Comparison of ENCODE assay signal across 19 cellular contexts in the genomic region with DNA sequence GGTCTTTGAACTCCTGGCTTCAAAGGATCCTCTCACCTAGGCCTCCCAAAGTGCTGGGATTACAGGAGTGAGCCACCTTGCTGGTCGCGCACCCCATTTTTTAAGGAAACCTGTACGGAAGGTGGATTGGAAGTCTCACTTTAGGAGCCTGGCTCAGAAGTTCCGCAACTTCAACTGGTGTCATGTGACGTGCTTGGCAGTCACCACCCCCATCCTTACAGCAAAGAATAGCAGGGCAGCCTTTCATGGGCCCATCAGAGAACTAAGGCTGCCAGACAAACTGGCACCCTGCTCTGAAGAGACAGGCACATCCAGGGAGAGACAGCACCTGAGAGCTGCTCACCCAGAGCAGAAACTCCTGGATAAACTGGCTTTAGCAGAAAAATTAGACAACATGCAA. TPM values are rescaled to one million over a fixed set of nuclear protein-coding genes. Genes with fewer than 3 reads are reported as not detected.
A peak's percentile ranks its signal among the peaks of the same experiment; 100 is the strongest.
DNase-seq lines count a peak whose midpoint lies in the region; ATAC-seq and TF ChIP-seq lines count a peak whose summit lies in the region.
"Had no signal": no experiment of that assay in that cellular context is flagged by ENCODE, and none has a peak within 500 bp of the region (broad histone marks: within the 10 kb centered on the region; RNA-seq: fewer than 3 reads in every experiment).

No MANE protein-coding gene starts in this region.

- no peak overlapping the region for H3K4me3 Mint-ChIP-seq in endodermal cell
- H3K4me3 Mint-ChIP-seq: HFFc6; mesothelial cell of epicardium; T-helper 2 cell treated with Interferon-gamma antibody and Interleukin-4, amounts not matched to agents 5 μg/mL and 100 μg/mL, for 36 hours had no signal

- no peaks in the 10 kb centered on the region for H3K9me2 ChIP-seq in OCI-LY7 (ENCODE audit: insufficient read depth, low read length)

- H3K36me3 Mint-ChIP-seq in endodermal cell (ENCODE audit: low read depth), result peaks cover under 1% of the 10 kb centered on the region
- H3K36me3 Mint-ChIP-seq: mesothelial cell of epicardium had no signal

- H3K36me3 ChIP-seq in endodermal cell (ENCODE audit: control insufficient read depth, insufficient read depth, low read length), result no peaks in the 10 kb centered on the region
- H3K36me3 ChIP-seq in OCI-LY7 (ENCODE audit: insufficient read depth, low read length), result no peaks in the 10 kb centered on the region
- H3K36me3 ChIP-seq: ascending aorta, heart left ventricle, SJCRH30 had no signal

- 90 to 95% methylated on average over 5 of the region's 5 CpGs for WGBS in endodermal cell (ENCODE audit: insufficient coverage in 1 of 2, insufficient read length in 1 of 2), 2 experiments

- TF ChIP-seq CTCF in 22Rv1 (IDR thresholded peaks at IDR 0.05), result no peak
- no peak for TF ChIP-seq CTCF in endodermal cell (conservative IDR thresholded peaks at IDR 0.05)
- no peak for TF ChIP-seq CTCF in omental fat pad (IDR thresholded peaks at IDR 0.05)
- TF ChIP-seq CTCF in OCI-LY7 (conservative IDR thresholded peaks at IDR 0.05; ENCODE audit: low read length), result no peak

- no TSS peak for BruUV-seq in OCI-LY7 (replicated peaks; lab: Mats Ljungman, UMichigan)

- no peaks in the 10 kb centered on the region for H3K9me3 ChIP-seq in endodermal cell (ENCODE audit: control insufficient read depth, low read length)
- H3K9me3 ChIP-seq in OCI-LY7 (ENCODE audit: low read length), result no peaks in the 10 kb centered on the region
- H3K9me3 ChIP-seq: ascending aorta, heart left ventricle, SJCRH30 had no signal

- no peak overlapping the region for H3K9ac ChIP-seq in endodermal cell (ENCODE audit: extremely low read depth, low read length, poor library complexity, severe bottlenecking)

- no peaks in the 10 kb centered on the region for H3K79me2 ChIP-seq in OCI-LY7 (ENCODE audit: insufficient read depth, low read depth, low read length)

- no peaks in the 10 kb centered on the region for H3K9me3 Mint-ChIP-seq in endodermal cell
- H3K9me3 Mint-ChIP-seq: HFFc6; mesothelial cell of epicardium; T-helper 2 cell treated with Interferon-gamma antibody and Interleukin-4, amounts not matched to agents 5 μg/mL and 100 μg/mL, for 36 hours had no signal

- H3K4me1 ChIP-seq in endodermal cell (ENCODE audit: control insufficient read depth, insufficient read depth, low read length) (peaks cover 6% of the 10 kb centered on the region), OCI-LY7 (ENCODE audit: insufficient read depth, low read length, poor library complexity, severe bottlenecking) (peaks cover 15% of the 10 kb centered on the region)

- H3K4me3 ChIP-seq in endodermal cell (ENCODE audit: low read length) (no peak overlapping the region), OCI-LY7 (ENCODE audit: low read depth, low read length, poor library complexity, severe bottlenecking) (no peak overlapping the region)
- H3K4me3 ChIP-seq: ascending aorta, dorsolateral prefrontal cortex, heart left ventricle, SJCRH30 had no signal

- ATAC-seq in omental fat pad (ENCODE audit: low FRiP score), result no peak
- no peak for ATAC-seq in GM19324 (IDR thresholded peaks at IDR 0.05; ENCODE audit: low FRiP score, unreplicated experiment)
- no peak for ATAC-seq in HG03175 (IDR thresholded peaks at IDR 0.05; ENCODE audit: unreplicated experiment)
- ATAC-seq: heart left ventricle had no signal

- H3K27ac Mint-ChIP-seq in endodermal cell, result no peak overlapping the region
- H3K27ac Mint-ChIP-seq: HFFc6; mesothelial cell of epicardium; T-helper 2 cell treated with Interferon-gamma antibody and Interleukin-4, amounts not matched to agents 5 μg/mL and 100 μg/mL, for 36 hours had no signal

- intact Hi-C loops in OCI-LY7 (cut with micrococcal nuclease; ENCODE audit: unreplicated experiment), result no loop called here

- no peak for TF ChIP-seq RAD21 in Ishikawa (IDR thresholded peaks at IDR 0.05; ENCODE audit: low read depth)

- no peak overlapping the region for H3K4me2 ChIP-seq in OCI-LY7 (ENCODE audit: low read length)

- H3K27me3 Mint-ChIP-seq in endodermal cell (ENCODE audit: insufficient read depth), result peaks cover 81% of the 10 kb centered on the region

- H3K27ac ChIP-seq in 22Rv1 (peak overlapping the region; percentile 43; the same call in 1 of the 2 replicates), endodermal cell (ENCODE audit: low read depth, low read length) (no peak overlapping the region), OCI-LY7 (ENCODE audit: low read depth, low read length, poor library complexity, severe bottlenecking) (no peak overlapping the region)
- H3K27ac ChIP-seq: ascending aorta, SJCRH30 had no signal

- peaks cover 5% of the 10 kb centered on the region; the same call in 1 of the 2 replicates for H4K20me1 ChIP-seq in OCI-LY7 (ENCODE audit: insufficient read depth, low read length)

- CTCF ChIA-PET in OCI-LY7 (lab: Charles Lee; ENCODE audit: unreplicated experiment), result no interaction called here

- H2AFZ ChIP-seq in OCI-LY7 (ENCODE audit: low read length), result no peak overlapping the region

- DNase-seq in endodermal cell, result peak; percentile 43
- DNase-seq in omental fat pad (ENCODE audit: low spot score), result peak; percentile 7
- no peak for DNase-seq in activated naive CD4-positive, alpha-beta T cell treated with Interleukin-2 at 50 U/mL for 16 hours
- DNase-seq in OCI-LY7 (ENCODE audit: low spot score), result no peak
- DNase-seq: HFFc6; NCI-H1930; NCI-H524 treated with DMSO at 0.1 percent for 48 hours; OCI-M1; SJCRH30; stimulated activated CD4-positive, alpha-beta T cell treated with anti-CD3 and anti-CD28 coated beads, Interleukin-2, amount 100 ng/mL, for 24 hours had no signal

- TF ChIP-seq EP300 in Ishikawa (IDR thresholded peaks at IDR 0.05; ENCODE audit: borderline replicate concordance), result no peak

- peaks cover 6% of the 10 kb centered on the region for H3K4me1 Mint-ChIP-seq in endodermal cell

- POLR2A ChIA-PET in OCI-LY7 (lab: Charles Lee), result interaction anchor here (0.7 kb wide), 1 partner anchor 20 kb away, joined by 4 read pairs; no protein-coding TSS in a partner anchor

- H3K27me3 ChIP-seq in endodermal cell (ENCODE audit: control insufficient read depth, insufficient read depth, low read length, poor library complexity, severe bottlenecking), result peaks cover 15% of the 10 kb centered on the region
- H3K27me3 ChIP-seq: ascending aorta, heart left ventricle, SJCRH30 had no signal

TF ChIP-seq in Ishikawa, 13 proteins besides CTCF, POLR2A, EP300 and RAD21:
- no peak for TF ChIP-seq CREB1 (IDR thresholded peaks at IDR 0.05; ENCODE audit: low read depth)
- TF ChIP-seq, protein P1, sequence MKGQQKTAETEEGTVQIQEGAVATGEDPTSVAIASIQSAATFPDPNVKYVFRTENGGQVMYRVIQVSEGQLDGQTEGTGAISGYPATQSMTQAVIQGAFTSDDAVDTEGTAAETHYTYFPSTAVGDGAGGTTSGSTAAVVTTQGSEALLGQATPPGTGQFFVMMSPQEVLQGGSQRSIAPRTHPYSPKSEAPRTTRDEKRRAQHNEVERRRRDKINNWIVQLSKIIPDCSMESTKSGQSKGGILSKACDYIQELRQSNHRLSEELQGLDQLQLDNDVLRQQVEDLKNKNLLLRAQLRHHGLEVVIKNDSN (IDR thresholded peaks at IDR 0.05), result peak; percentile 69
TF ChIP-seq in Ishikawa: peak in this region for 1.

RNA-seq across cellular contexts. Expression of gene SLC66A2, which starts 3.3 kb away (rescaled TPM):
- total RNA-seq in endodermal cell, result 10 to 100 TPM; 30.3 to 32.4 TPM
- polyA plus RNA-seq in endodermal cell (2013, experiment 1 of 2), result 16.2 TPM
- polyA plus RNA-seq in endodermal cell (2013, experiment 2 of 2), result 16.9 TPM
- total RNA-seq in omental fat pad, result 100 to 1,000 TPM in 2 of 4 donors, 10 to 100 TPM in 2; 69.4 to 176 (median 103) TPM
- 14.5 and 16.5 TPM in 2 replicates for total RNA-seq in OCI-LY7 (2014; rRNA removed; shearing (Covaris generic))
- total RNA-seq in OCI-LY7 (2022), result 15.1 and 17.9 TPM in 2 replicates

RNA-seq across cellular contexts. Expression of gene HSBP1L1, which starts 9.7 kb away (rescaled TPM):
- total RNA-seq in endodermal cell, result 1 to 10 TPM; 2.6 to 2.7 TPM
- 4.1 TPM for polyA plus RNA-seq in endodermal cell (2013, experiment 1 of 2)
- polyA plus RNA-seq in endodermal cell (2013, experiment 2 of 2), result 2.8 TPM
- 10 to 100 TPM; 13.2 to 20.1 (median 17.3) TPM for total RNA-seq in omental fat pad
- not detected in 2 replicates for total RNA-seq in OCI-LY7 (2014; rRNA removed; shearing (Covaris generic))
- total RNA-seq in OCI-LY7 (2022), result not detected in 2 replicates
- total RNA-seq: SJCRH30 had no signal

RNA-seq across cellular contexts. Expression of gene TXNL4A, which starts 33.6 kb away (rescaled TPM):
- total RNA-seq in endodermal cell (100 to 1,000 TPM; 117 to 138 TPM), omental fat pad (10 to 100 TPM; 18.0 to 47.6 (median 33.6) TPM), OCI-LY7 (2022) (91.4 and 95.0 TPM in 2 replicates)
- 151 TPM for polyA plus RNA-seq in endodermal cell (2013, experiment 1 of 2)
- polyA plus RNA-seq in endodermal cell (2013, experiment 2 of 2), result 154 TPM
- 44.7 and 45.9 TPM in 2 replicates for total RNA-seq in OCI-LY7 (2014; rRNA removed; shearing (Covaris generic))

Comparison
In these comparisons a context has a peak if more than half of its experiments do, and no peak if none do; other contexts are left out.
1. DNase-seq: peak in endodermal cell (single experiment) and omental fat pad (single experiment); none in activated naive CD4-positive, alpha-beta T cell treated with Interleukin-2 at 50 U/mL for 16 hours (single experiment) and OCI-LY7 (single experiment).